ENCODE assay signal across 6 cellular contexts in genomic region chr5:2860101-2860500, GRCh38.
"Had no signal": no experiment of that assay in that cellular context is flagged by ENCODE, and none has a peak within 500 bp of the region (broad histone marks: within the 10 kb centered on the region; RNA-seq: fewer than 3 reads in every experiment).

No MANE protein-coding gene starts in this region.

- H3K4me2 ChIP-seq: GM23338 had no signal

- ATAC-seq: GM23338, K562 had no signal

- DNase-seq: H9, HCEC 1CT, IMR-90, KG1 had no signal

- H3K4me3 ChIP-seq: GM23338, K562 had no signal

- H2AFZ ChIP-seq: GM23338 had no signal
